ENCODE assay signal across 23 cellular contexts in genomic region chr1:63836374-63836773, GRCh38.
"Had no signal": no experiment of that assay in that cellular context is flagged by ENCODE, and none has a peak within 500 bp of the region (broad histone marks: within the 10 kb centered on the region; RNA-seq: fewer than 3 reads in every experiment).

No MANE protein-coding gene starts in this region.

- H3K9me3 ChIP-seq: colonic mucosa, testis, transverse colon had no signal

- H3K36me3 Mint-ChIP-seq: activated naive CD4-positive, alpha-beta T cell treated with anti-CD3 and anti-CD28 coated beads, Interleukin-2, amount 50 U/mL, for 72 hours; immature natural killer cell; naive thymus-derived CD4-positive, alpha-beta T cell had no signal

- H3K4me1 Mint-ChIP-seq: immature natural killer cell; naive thymus-derived CD4-positive, alpha-beta T cell had no signal

- H3K27ac Mint-ChIP-seq: activated naive CD4-positive, alpha-beta T cell treated with anti-CD3 and anti-CD28 coated beads, Interleukin-2, amount 50 U/mL, for 72 hours; activated T-cell treated with anti-CD3 and anti-CD28 coated beads, Interleukin-2, amount 50 U/mL, for 72 hours; immature natural killer cell; naive thymus-derived CD4-positive, alpha-beta T cell; T-helper 1 cell treated with Interleukin-12 subunit alpha and Interleukin-12 subunit beta and Interleukin-4 antibody, amounts not matched to agents 30 μg/mL and 1 μg/mL, for 36 hours had no signal

- H3K36me3 ChIP-seq: colonic mucosa, transverse colon had no signal

- H3K4me3 ChIP-seq: colonic mucosa, testis, transverse colon had no signal

- H3K27me3 ChIP-seq: colonic mucosa, testis, transverse colon had no signal

- ATAC-seq: activated naive CD4-positive, alpha-beta T cell treated with anti-CD3 and anti-CD28 coated beads, Interleukin-2, amount 50 U/mL, for 72 hours; activated T-cell treated with anti-CD3 and anti-CD28 coated beads, Interleukin-2, amount 50 U/mL, for 72 hours; naive thymus-derived CD4-positive, alpha-beta T cell; right cardiac atrium; stimulated activated naive CD8-positive, alpha-beta T cell treated with anti-CD3 and anti-CD28 coated beads, Interleukin-15, Interleukin-2, amounts not matched to agents 100 U/mL and 50 U/mL, for 24 hours had no signal

- H3K4me3 Mint-ChIP-seq: activated T-cell treated with anti-CD3 and anti-CD28 coated beads, Interleukin-2, amount 50 U/mL, for 72 hours; immature natural killer cell; naive thymus-derived CD4-positive, alpha-beta T cell; neural crest cell; T-helper 1 cell treated with Interleukin-12 subunit alpha and Interleukin-12 subunit beta and Interleukin-4 antibody, amounts not matched to agents 30 μg/mL and 1 μg/mL, for 36 hours had no signal

- H3K9me3 Mint-ChIP-seq: activated naive CD4-positive, alpha-beta T cell treated with anti-CD3 and anti-CD28 coated beads, Interleukin-2, amount 50 U/mL, for 72 hours; activated T-cell treated with anti-CD3 and anti-CD28 coated beads, Interleukin-2, amount 50 U/mL, for 72 hours; immature natural killer cell; naive thymus-derived CD4-positive, alpha-beta T cell; neural crest cell; T-helper 1 cell treated with Interleukin-12 subunit alpha and Interleukin-12 subunit beta and Interleukin-4 antibody, amounts not matched to agents 30 μg/mL and 1 μg/mL, for 36 hours had no signal

- H3K27ac ChIP-seq: colonic mucosa, testis, transverse colon, VCaP had no signal

- DNase-seq: activated CD4-positive, alpha-beta T cell treated with anti-CD3 and anti-CD28 coated beads for 4 hours; activated CD4-positive, alpha-beta T cell treated with anti-CD3 and anti-CD28 coated beads, Interleukin-2, amount 50 U/mL, for 4 hours; activated naive CD4-positive, alpha-beta T cell; activated T-cell treated with anti-CD3 and anti-CD28 coated beads for 4 hours; activated T-cell treated with anti-CD3 and anti-CD28 coated beads, Interleukin-2, amount 50 U/mL, for 72 hours; colonic mucosa; effector memory CD4-positive, alpha-beta T cell; glutamatergic neuron; immature natural killer cell; midbrain; naive thymus-derived CD4-positive, alpha-beta T cell; occipital lobe; right cardiac atrium; stimulated activated CD4-positive, alpha-beta T cell treated with anti-CD3 and anti-CD28 coated beads, Interleukin-15, amount 100 ng/mL, for 24 hours; stimulated activated CD4-positive, alpha-beta T cell treated with anti-CD3 and anti-CD28 coated beads, Interleukin-2, amount 100 ng/mL, for 24 hours; stimulated activated naive CD8-positive, alpha-beta T cell treated with anti-CD3 and anti-CD28 coated beads, Interleukin-15, Interleukin-2, amounts not matched to agents 100 U/mL and 50 U/mL, for 24 hours; T-helper 9 cell; testis; transverse colon had no signal

- H3K4me1 ChIP-seq: colonic mucosa had no signal
